In genomic region chr7:30422922-30423321, GRCh38 we compare ENCODE assay signal across 17 cellular contexts. TPM values are rescaled to one million over a fixed set of nuclear protein-coding genes. Genes with fewer than 3 reads are reported as not detected.
A peak's percentile ranks its signal among the peaks of the same experiment; 100 is the strongest.
DNase-seq lines count a peak whose midpoint lies in the region; ATAC-seq and TF ChIP-seq lines count a peak whose summit lies in the region.
"Had no signal": no experiment of that assay in that cellular context is flagged by ENCODE, and none has a peak within 500 bp of the region (broad histone marks: within the 10 kb centered on the region; RNA-seq: fewer than 3 reads in every experiment).

No MANE protein-coding gene starts in this region.

- no peak overlapping the region for H4K8ac ChIP-seq in mesendoderm (ENCODE audit: low read depth, low read length)

- DNase-seq in A172 (ENCODE audit: low spot score) (peak; percentile 19), AG10803 (ENCODE audit: low read depth) (peak; percentile 17), fibroblast of mammary gland (ENCODE audit: low read depth) (peak; percentile 63), mesendoderm (no peak), SKM-1 (lab: John Stamatoyannopoulos, UW; ENCODE audit: unreplicated experiment) (no peak)
- DNase-seq: activated CD8-positive, alpha-beta memory T cell treated with anti-CD3 and anti-CD28 coated beads for 24 hours; DND-41; MM.1S; naive thymus-derived CD8-positive, alpha-beta T cell; NCI-H2081; NCI-H774; stimulated activated CD8-positive, alpha-beta memory T cell treated with anti-CD3 and anti-CD28 coated beads, Interleukin-4, amount 100 ng/mL, for 48 hours; transverse colon had no signal

- H3K23ac ChIP-seq in mesendoderm (ENCODE audit: low read length) = no peak overlapping the region

- no peaks in the 10 kb centered on the region for H3K79me2 ChIP-seq in mesendoderm (ENCODE audit: control insufficient read depth, insufficient read depth, low read length)
- H3K79me2 ChIP-seq: hepatocyte had no signal

- H3K9ac ChIP-seq in mesendoderm (ENCODE audit: low read length) = no peak overlapping the region

- no CpG with 5 or more reads among the region's 6 CpGs for WGBS in mesendoderm (ENCODE audit: extremely low coverage, insufficient coverage, low lambda C conversion rate)

- H3K4me1 ChIP-seq in mesendoderm (ENCODE audit: control insufficient read depth, low read depth, low read length) = no peaks in the 10 kb centered on the region

- no peak overlapping the region for H4K5ac ChIP-seq in mesendoderm (ENCODE audit: low read length)

- no peak overlapping the region for H3K4ac ChIP-seq in mesendoderm (ENCODE audit: low read depth, low read length)

- H2BK120ac ChIP-seq in mesendoderm (ENCODE audit: low read depth, low read length) = no peak overlapping the region

- H3K27me3 ChIP-seq in mesendoderm (ENCODE audit: insufficient read depth, low read length, poor library complexity) = no peaks in the 10 kb centered on the region
- H3K27me3 ChIP-seq: hepatocyte, transverse colon had no signal

- no peak for TF ChIP-seq CTCF in AG10803 (conservative IDR thresholded peaks at IDR 0.05; ENCODE audit: low read length)
- no peak for TF ChIP-seq CTCF in fibroblast of mammary gland (conservative IDR thresholded peaks at IDR 0.05; ENCODE audit: control insufficient read depth, insufficient read depth, low read depth, low read length)

- H3K79me1 ChIP-seq in mesendoderm (ENCODE audit: low read length) = no peaks in the 10 kb centered on the region

- H2BK5ac ChIP-seq in mesendoderm (ENCODE audit: low read length) = no peak overlapping the region

- no peak overlapping the region for H3K4me2 ChIP-seq in mesendoderm (ENCODE audit: low read length)
- H3K4me2 ChIP-seq: hepatocyte had no signal

- H2BK15ac ChIP-seq in mesendoderm (replicated peaks; ENCODE audit: low read depth) = no peak overlapping the region

- ATAC-seq in SK-N-SH treated with all-trans-retinoic acid at 6 μM for 48 hours (peak; percentile 52), HG03378 (IDR thresholded peaks at IDR 0.05; ENCODE audit: unreplicated experiment) (no peak)
- ATAC-seq: GM12878; naive thymus-derived CD8-positive, alpha-beta T cell had no signal

- H3K18ac ChIP-seq in mesendoderm (ENCODE audit: low read length) = no peak overlapping the region

- H3K27ac ChIP-seq in mesendoderm (ENCODE audit: low read depth, low read length) = no peak overlapping the region
- H3K27ac ChIP-seq: hepatocyte, transverse colon had no signal

- H3K4me3 ChIP-seq in AG10803 (ENCODE audit: low read length) (no peak overlapping the region), fibroblast of mammary gland (ENCODE audit: control insufficient read depth, low read depth, low read length) (no peak overlapping the region), mesendoderm (ENCODE audit: low read length) (no peak overlapping the region)
- H3K4me3 ChIP-seq: GM12878, hepatocyte, transverse colon had no signal

- H3K56ac ChIP-seq in mesendoderm (ENCODE audit: low read length) = no peak overlapping the region

- no peaks in the 10 kb centered on the region for H3K36me3 ChIP-seq in mesendoderm (ENCODE audit: control insufficient read depth, insufficient read depth, low read length)
- H3K36me3 ChIP-seq: transverse colon had no signal

- no peak overlapping the region for H2AK5ac ChIP-seq in mesendoderm (ENCODE audit: low read length)

TF ChIP-seq in SK-N-SH treated with all-trans-retinoic acid at 6 μM for 48 hours, 23 proteins besides CTCF, POLR2A, EP300 and RAD21:
- TF ChIP-seq, protein P1, sequence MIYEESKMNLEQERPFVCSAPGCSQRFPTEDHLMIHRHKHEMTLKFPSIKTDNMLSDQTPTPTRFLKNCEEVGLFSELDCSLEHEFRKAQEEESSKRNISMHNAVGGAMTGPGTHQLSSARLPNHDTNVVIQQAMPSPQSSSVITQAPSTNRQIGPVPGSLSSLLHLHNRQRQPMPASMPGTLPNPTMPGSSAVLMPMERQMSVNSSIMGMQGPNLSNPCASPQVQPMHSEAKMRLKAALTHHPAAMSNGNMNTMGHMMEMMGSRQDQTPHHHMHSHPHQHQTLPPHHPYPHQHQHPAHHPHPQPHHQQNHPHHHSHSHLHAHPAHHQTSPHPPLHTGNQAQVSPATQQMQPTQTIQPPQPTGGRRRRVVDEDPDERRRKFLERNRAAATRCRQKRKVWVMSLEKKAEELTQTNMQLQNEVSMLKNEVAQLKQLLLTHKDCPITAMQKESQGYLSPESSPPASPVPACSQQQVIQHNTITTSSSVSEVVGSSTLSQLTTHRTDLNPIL (CRISPR knock-in tag; IDR thresholded peaks at IDR 0.05; ENCODE audit: low read depth) = no peak
- TF ChIP-seq ISL1 (CRISPR knock-in tag; IDR thresholded peaks at IDR 0.05) (no peak), ZFP3 (CRISPR knock-in tag; IDR thresholded peaks at IDR 0.05) (no peak), PPARA (CRISPR knock-in tag; IDR thresholded peaks at IDR 0.05; ENCODE audit: borderline replicate concordance) (no peak), TCF4 (CRISPR knock-in tag; IDR thresholded peaks at IDR 0.05; ENCODE audit: borderline replicate concordance) (no peak), TSHZ2 (CRISPR knock-in tag; IDR thresholded peaks at IDR 0.05) (no peak), BACH2 (CRISPR knock-in tag; IDR thresholded peaks at IDR 0.05; ENCODE audit: borderline replicate concordance) (no peak), ARNTL (CRISPR knock-in tag; IDR thresholded peaks at IDR 0.05; ENCODE audit: borderline replicate concordance, low read depth) (no peak), CSDC2 (CRISPR knock-in tag; IDR thresholded peaks at IDR 0.05) (no peak), CSRNP3 (CRISPR knock-in tag; IDR thresholded peaks at IDR 0.05) (no peak), ZNF565 (CRISPR knock-in tag; conservative IDR thresholded peaks at IDR 0.05; ENCODE audit: low read depth) (no peak), ESRRG (CRISPR knock-in tag; IDR thresholded peaks at IDR 0.05) (no peak), POU6F1 (CRISPR knock-in tag; IDR thresholded peaks at IDR 0.05; ENCODE audit: borderline replicate concordance, low read depth) (no peak), RARB (CRISPR knock-in tag; IDR thresholded peaks at IDR 0.05) (no peak), ZFP30 (CRISPR knock-in tag; IDR thresholded peaks at IDR 0.05) (no peak), SNAI2 (CRISPR knock-in tag; IDR thresholded peaks at IDR 0.05) (no peak), ZNF8 (CRISPR knock-in tag; IDR thresholded peaks at IDR 0.05) (no peak)
TF ChIP-seq in SK-N-SH treated with all-trans-retinoic acid at 6 μM for 48 hours: peak in this region for 0.

RNA-seq across cellular contexts. Expression of gene NOD1, which starts 55.7 kb away (rescaled TPM):
- total RNA-seq in A172 (2014; rRNA removed; shearing (Covaris generic)) = 5.2 and 5.3 TPM in 2 replicates
- 5.5 TPM for polyA plus RNA-seq in mesendoderm (2013, experiment 1 of 2)
- polyA plus RNA-seq in mesendoderm (2013, experiment 2 of 2) = 5.2 TPM

Comparison
In these comparisons a context has a peak if more than half of its experiments do, and no peak if none do; other contexts are left out.
1. DNase-seq: peak in A172 (single experiment), AG10803 (single experiment) and fibroblast of mammary gland (single experiment); none in mesendoderm (single experiment) and SKM-1 (single experiment).